1 cellular context compared by ENCODE assay signal in the genomic region with DNA sequence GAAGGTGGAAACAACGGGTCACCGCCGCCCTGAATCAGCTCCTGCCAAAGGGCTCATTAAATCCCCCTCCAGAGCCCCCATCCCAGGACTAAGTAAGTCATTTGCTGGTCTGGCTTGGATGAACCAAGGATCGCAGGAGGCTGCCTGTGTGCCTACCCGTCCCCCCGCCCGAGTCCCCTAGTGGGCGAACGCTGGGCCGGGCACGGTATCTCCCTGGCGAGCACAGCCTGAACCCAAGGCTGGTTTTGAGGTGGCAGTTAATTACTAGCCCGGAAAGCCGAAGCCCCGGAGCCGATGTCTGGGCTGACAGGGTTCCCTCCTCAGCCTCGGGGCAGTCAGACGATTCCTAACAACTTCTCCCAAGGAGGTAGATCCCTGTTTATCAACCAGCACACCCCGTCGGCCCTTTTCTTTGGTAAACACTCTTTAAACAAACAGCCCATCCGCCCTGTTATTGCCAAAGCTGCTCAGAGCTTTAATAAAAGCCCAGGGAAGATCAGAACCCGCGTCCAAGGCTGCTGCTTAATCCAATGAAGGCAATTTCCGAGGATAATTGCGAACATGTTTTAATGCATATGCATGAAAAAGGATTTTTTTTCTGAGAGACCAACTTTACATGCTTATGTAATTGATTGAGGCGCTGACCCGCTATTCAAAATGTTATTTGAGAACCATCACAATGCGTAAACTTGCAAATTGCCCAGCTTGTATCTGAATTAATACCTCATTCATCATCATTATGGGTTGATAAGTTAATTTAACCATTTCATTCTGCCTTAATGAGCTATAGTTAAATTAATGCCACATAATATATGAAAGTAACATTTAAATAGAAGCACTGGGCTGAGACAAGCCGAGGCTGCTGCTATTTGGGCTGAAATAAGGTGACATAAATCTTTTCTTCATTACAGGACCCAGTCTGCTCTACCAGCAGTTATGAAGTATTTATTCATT.
TF ChIP-seq lines count a peak whose summit lies in the region.

No MANE protein-coding gene starts in this region.

TF ChIP-seq in HepG2, 621 proteins besides CTCF, POLR2A, EP300 and RAD21:
- no peak for TF ChIP-seq MBNL3 (CRISPR knock-in tag; conservative IDR thresholded peaks at IDR 0.05)
- TF ChIP-seq POLR2G (IDR thresholded peaks at IDR 0.05; ENCODE audit: low read depth, low read length), result no peak
- TF ChIP-seq HIVEP1 (CRISPR knock-in tag; IDR thresholded peaks at IDR 0.05), result peak; percentile 31; the same call in 1 of the 2 replicates
- no peak for TF ChIP-seq RARG (CRISPR knock-in tag; IDR thresholded peaks at IDR 0.05; ENCODE audit: low read depth)
- TF ChIP-seq, protein P1, sequence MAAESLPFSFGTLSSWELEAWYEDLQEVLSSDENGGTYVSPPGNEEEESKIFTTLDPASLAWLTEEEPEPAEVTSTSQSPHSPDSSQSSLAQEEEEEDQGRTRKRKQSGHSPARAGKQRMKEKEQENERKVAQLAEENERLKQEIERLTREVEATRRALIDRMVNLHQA (CRISPR knock-in tag; IDR thresholded peaks at IDR 0.05), result no peak
- TF ChIP-seq, protein P2, sequence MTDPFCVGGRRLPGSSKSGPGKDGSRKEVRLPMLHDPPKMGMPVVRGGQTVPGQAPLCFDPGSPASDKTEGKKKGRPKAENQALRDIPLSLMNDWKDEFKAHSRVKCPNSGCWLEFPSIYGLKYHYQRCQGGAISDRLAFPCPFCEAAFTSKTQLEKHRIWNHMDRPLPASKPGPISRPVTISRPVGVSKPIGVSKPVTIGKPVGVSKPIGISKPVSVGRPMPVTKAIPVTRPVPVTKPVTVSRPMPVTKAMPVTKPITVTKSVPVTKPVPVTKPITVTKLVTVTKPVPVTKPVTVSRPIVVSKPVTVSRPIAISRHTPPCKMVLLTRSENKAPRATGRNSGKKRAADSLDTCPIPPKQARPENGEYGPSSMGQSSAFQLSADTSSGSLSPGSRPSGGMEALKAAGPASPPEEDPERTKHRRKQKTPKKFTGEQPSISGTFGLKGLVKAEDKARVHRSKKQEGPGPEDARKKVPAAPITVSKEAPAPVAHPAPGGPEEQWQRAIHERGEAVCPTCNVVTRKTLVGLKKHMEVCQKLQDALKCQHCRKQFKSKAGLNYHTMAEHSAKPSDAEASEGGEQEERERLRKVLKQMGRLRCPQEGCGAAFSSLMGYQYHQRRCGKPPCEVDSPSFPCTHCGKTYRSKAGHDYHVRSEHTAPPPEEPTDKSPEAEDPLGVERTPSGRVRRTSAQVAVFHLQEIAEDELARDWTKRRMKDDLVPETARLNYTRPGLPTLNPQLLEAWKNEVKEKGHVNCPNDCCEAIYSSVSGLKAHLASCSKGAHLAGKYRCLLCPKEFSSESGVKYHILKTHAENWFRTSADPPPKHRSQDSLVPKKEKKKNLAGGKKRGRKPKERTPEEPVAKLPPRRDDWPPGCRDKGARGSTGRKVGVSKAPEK (CRISPR knock-in tag; IDR thresholded peaks at IDR 0.05; ENCODE audit: borderline replicate concordance), result no peak
- TF ChIP-seq HHEX (CRISPR knock-in tag; IDR thresholded peaks at IDR 0.05), result no peak
